1 cellular context compared by ENCODE assay signal in the genomic region with DNA sequence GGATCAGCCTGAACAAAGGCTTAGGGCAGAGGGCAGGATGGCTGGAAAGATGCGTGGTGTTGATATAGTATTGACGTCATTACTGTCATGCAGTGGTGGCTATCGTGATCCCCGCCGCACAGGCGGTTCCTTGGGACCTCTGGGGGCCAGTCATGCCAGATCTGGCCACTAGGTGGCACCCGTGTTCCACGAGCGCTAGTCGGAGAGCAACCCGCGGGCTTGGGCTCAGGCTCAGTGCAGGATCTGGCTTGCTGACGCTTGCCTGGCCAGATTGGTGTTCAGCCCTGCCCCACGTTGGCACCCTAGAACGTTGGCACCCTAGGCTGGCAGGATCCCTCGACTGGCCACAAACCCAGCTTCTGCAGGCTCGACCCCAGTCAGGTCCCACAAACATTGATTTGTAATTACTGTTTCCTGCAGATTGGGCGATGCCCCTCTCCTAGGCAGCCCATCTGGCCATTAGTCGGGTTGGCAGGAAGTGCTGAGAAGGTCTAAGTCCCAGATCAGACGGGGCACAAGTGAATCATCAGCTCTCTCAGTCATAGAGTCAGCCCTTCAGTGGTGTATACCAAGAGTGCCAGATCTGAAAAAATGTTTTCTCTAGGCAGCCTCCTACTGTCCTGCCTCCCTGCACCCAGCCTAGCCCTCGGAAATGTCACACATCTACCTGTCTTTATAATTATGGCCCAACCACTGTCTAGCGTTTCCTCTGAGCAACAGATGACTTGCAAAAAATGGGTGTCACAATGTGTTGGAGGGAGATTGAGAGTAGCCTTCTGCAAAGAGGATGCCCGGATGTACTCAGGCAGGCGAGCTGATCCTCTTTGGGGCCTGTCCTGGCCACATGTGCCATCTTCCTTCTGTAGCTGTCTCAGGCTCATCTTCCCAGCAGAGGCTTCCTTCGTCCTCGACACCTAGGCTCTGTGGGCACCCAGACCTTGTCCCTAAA.
TF ChIP-seq lines count a peak whose summit lies in the region.

No MANE protein-coding gene starts in this region.

TF ChIP-seq in HCT116, 20 proteins besides CTCF, POLR2A, EP300 and RAD21 (continued from another document):
- TF ChIP-seq, protein P1, sequence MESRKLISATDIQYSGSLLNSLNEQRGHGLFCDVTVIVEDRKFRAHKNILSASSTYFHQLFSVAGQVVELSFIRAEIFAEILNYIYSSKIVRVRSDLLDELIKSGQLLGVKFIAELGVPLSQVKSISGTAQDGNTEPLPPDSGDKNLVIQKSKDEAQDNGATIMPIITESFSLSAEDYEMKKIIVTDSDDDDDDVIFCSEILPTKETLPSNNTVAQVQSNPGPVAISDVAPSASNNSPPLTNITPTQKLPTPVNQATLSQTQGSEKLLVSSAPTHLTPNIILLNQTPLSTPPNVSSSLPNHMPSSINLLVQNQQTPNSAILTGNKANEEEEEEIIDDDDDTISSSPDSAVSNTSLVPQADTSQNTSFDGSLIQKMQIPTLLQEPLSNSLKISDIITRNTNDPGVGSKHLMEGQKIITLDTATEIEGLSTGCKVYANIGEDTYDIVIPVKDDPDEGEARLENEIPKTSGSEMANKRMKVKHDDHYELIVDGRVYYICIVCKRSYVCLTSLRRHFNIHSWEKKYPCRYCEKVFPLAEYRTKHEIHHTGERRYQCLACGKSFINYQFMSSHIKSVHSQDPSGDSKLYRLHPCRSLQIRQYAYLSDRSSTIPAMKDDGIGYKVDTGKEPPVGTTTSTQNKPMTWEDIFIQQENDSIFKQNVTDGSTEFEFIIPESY (IDR thresholded peaks at IDR 0.05; ENCODE audit: extremely low read depth, insufficient replicate concordance, low read length), result no peak
- TF ChIP-seq POLR2AphosphoS5 (IDR thresholded peaks at IDR 0.05; ENCODE audit: low read depth, low read length), result no peak
TF ChIP-seq in HCT116: peak in this region for 0.
